8 cellular contexts compared by ENCODE assay signal in genomic region chr20:1894951-1895673, GRCh38. TPM values are rescaled to one million over a fixed set of nuclear protein-coding genes. Genes with fewer than 3 reads are reported as not detected.
A peak's percentile ranks its signal among the peaks of the same experiment; 100 is the strongest.
DNase-seq lines count a peak whose midpoint lies in the region; ATAC-seq and TF ChIP-seq lines count a peak whose summit lies in the region.

Gene SIRPA, plus strand, starts transcription at chr20:1895407. Its CDS starts 41 bp downstream, at chr20:1895448.

- intact Hi-C loops in OCI-LY7 (cut with micrococcal nuclease; ENCODE audit: unreplicated experiment) (loop anchor here (5.0 kb wide), 1 partner anchor 207 kb away; the partner anchor contains the start of gene STK35), gastrocnemius medialis (cut with DNase I; ENCODE audit: low total_unique reads) (loop anchor here (2.0 to 5.0 kb wide), 5 partner anchors 40 to 208 kb away; no protein-coding TSS in a partner anchor)

- H3K4me3 ChIP-seq in OCI-LY7 (ENCODE audit: low read depth, low read length, poor library complexity, severe bottlenecking) (no peak within 1 kb of the TSS), choroid plexus epithelial cell (ENCODE audit: low read depth, low read length) (peak within 1 kb of the TSS; percentile 61), gastrocnemius medialis (peak within 1 kb of the TSS; percentile 65 to 94 (median 73))

- H2AFZ ChIP-seq in OCI-LY7 (ENCODE audit: low read length): no peak within 1 kb of the TSS

- in situ Hi-C loops in GM13976 (cut with MboI; ENCODE audit: low sequenced_read_pairs, unreplicated experiment) (no loop called here), gastrocnemius medialis (cut with MboI; ENCODE audit: low sequenced_read_pairs in 4 of 4) (no loop called here)

- H3K4me1 ChIP-seq in OCI-LY7 (ENCODE audit: insufficient read depth, low read length, poor library complexity, severe bottlenecking) (peaks cover 19% of the 10 kb centered on the region), gastrocnemius medialis (peaks cover 0 to 21% of the 10 kb centered on the region in 2 donors)

- no peaks in the 10 kb centered on the region for H3K79me2 ChIP-seq in OCI-LY7 (ENCODE audit: insufficient read depth, low read depth, low read length)

- H4K20me1 ChIP-seq in OCI-LY7 (ENCODE audit: insufficient read depth, low read length): no peaks in the 10 kb centered on the region

- no TSS peak for BruUV-seq in OCI-LY7 (replicated peaks; lab: Mats Ljungman, UMichigan)

- POLR2A ChIA-PET in OCI-LY7 (lab: Charles Lee): no interaction called here

- H3K9me3 ChIP-seq in OCI-LY7 (ENCODE audit: low read length) (no peaks in the 10 kb centered on the region), gastrocnemius medialis (no peaks in the 10 kb centered on the region)

- 0 out of 2 replicates have a peak within 1 kb of the TSS, but pooled peaks have one; percentile 12 for H3K4me2 ChIP-seq in OCI-LY7 (ENCODE audit: low read length)

- no peaks in the 10 kb centered on the region for H3K9me2 ChIP-seq in OCI-LY7 (ENCODE audit: insufficient read depth, low read length)

- DNase-seq in AG20443 (ENCODE audit: low spot score) (peak; percentile 95), GM13976 (ENCODE audit: low spot score) (peak; percentile 65), OCI-LY7 (ENCODE audit: low spot score) (no peak), choroid plexus epithelial cell (ENCODE audit: low read depth) (peak; percentile 63), iris pigment epithelial cell (ENCODE audit: low read depth) (peak; percentile 75), gastrocnemius medialis (peak; percentile 37 to 50)

- TF ChIP-seq POLR2A in gastrocnemius medialis (IDR thresholded peaks at IDR 0.05): peak; percentile 57 to 67

- ATAC-seq in gastrocnemius medialis (peak; percentile 77), GM18519 (IDR thresholded peaks at IDR 0.05; ENCODE audit: low FRiP score, unreplicated experiment) (no peak), GM21528 (IDR thresholded peaks at IDR 0.05; ENCODE audit: low FRiP score, unreplicated experiment) (no peak)

- TF ChIP-seq CTCF in GM13976 (IDR thresholded peaks at IDR 0.05; ENCODE audit: borderline replicate concordance, control extremely low read depth, extremely low read depth, insufficient read depth, missing control alignments) (no peak), OCI-LY7 (conservative IDR thresholded peaks at IDR 0.05; ENCODE audit: low read length) (no peak), choroid plexus epithelial cell (conservative IDR thresholded peaks at IDR 0.05; ENCODE audit: low read depth, low read length) (no peak), gastrocnemius medialis (IDR thresholded peaks at IDR 0.05 in 4 of 5, conservative IDR thresholded peaks at IDR 0.05 in 1 of 5) (no peak)

- no peaks in the 10 kb centered on the region for H3K27me3 ChIP-seq in gastrocnemius medialis

- H3K36me3 ChIP-seq in OCI-LY7 (ENCODE audit: insufficient read depth, low read length) (no peaks in the 10 kb centered on the region), gastrocnemius medialis (no peaks in the 10 kb centered on the region)

- no peak within 1 kb of the TSS for H3K27ac ChIP-seq in OCI-LY7 (ENCODE audit: low read depth, low read length, poor library complexity, severe bottlenecking)
- peak within 1 kb of the TSS; percentile 79 to 81 (median 80) for H3K27ac ChIP-seq in gastrocnemius medialis

- CTCF ChIA-PET in OCI-LY7 (lab: Charles Lee; ENCODE audit: unreplicated experiment): no interaction called here

RNA-seq across cellular contexts. Expression of gene SIRPA, which starts in this region (rescaled TPM):
- not detected in 2 replicates for total RNA-seq in OCI-LY7 (2014; rRNA removed; shearing (Covaris generic))
- not detected in 2 replicates for total RNA-seq in OCI-LY7 (2022)
- 10 to 100 TPM; 14.6 to 62.0 (median 20.6) TPM for total RNA-seq in gastrocnemius medialis

Comparison
In these comparisons a context has a peak if more than half of its experiments do, and no peak if none do; other contexts are left out.
1. RNA of gene SIRPA (total RNA-seq): 14.6 to 62.0 TPM in gastrocnemius medialis; not detected in OCI-LY7; every median in the first group is over 10 times any median in the second.
2. ATAC-seq: peak in gastrocnemius medialis (2 of 2); none in GM18519 (single experiment) and GM21528 (single experiment).